8 cellular contexts compared by ENCODE assay signal in genomic region chr15:90897131-90897655, GRCh38. TPM values are rescaled to one million over a fixed set of nuclear protein-coding genes. Genes with fewer than 3 reads are reported as not detected.
DNase-seq lines count a peak whose midpoint lies in the region; ATAC-seq and TF ChIP-seq lines count a peak whose summit lies in the region.
"Not testable (repeated sequence)": the region's sequence is repeated elsewhere in the genome, so short reads cannot be mapped to it uniquely, and the experiment has no call there.

No MANE protein-coding gene starts in this region.

- TF ChIP-seq CTCF in GM10248 (IDR thresholded peaks at IDR 0.05; ENCODE audit: control extremely low read depth, extremely low read depth, low read depth, missing control alignments); HL-60 (IDR thresholded peaks at IDR 0.05; ENCODE audit: insufficient read depth, low read length); OCI-LY1 (IDR thresholded peaks at IDR 0.05; ENCODE audit: low read length): not testable (repeated sequence)

- not testable (repeated sequence) for H3K79me2 ChIP-seq in OCI-LY1 (ENCODE audit: insufficient read depth, low read length)

- H3K4me1 ChIP-seq in OCI-LY1 (ENCODE audit: insufficient read depth, low read length, severe bottlenecking), result peaks cover 27% of the 10 kb centered on the region

- H3K9ac ChIP-seq in OCI-LY1 (ENCODE audit: low read length), result not testable (repeated sequence)

- not testable (repeated sequence) for H3K36me3 ChIP-seq in OCI-LY1 (ENCODE audit: insufficient read depth, low read length)

- POLR2A ChIA-PET in GM10248 (lab: Yijun Ruan, JAX), result interaction anchor here (1.0 kb wide), 1 partner anchor 34 kb away, joined by 7 read pairs; no protein-coding TSS in a partner anchor

- CTCF ChIA-PET in GM10248 (lab: Yijun Ruan, JAX), result interaction anchor here (1.1 to 10.8 kb wide), 6 partner anchors 12 to 577 kb away, joined by 3 to 211 read pairs (median 4); partner anchors contain the start of genes FES, HDDC3 and UNC45A

- H2AFZ ChIP-seq in OCI-LY1 (ENCODE audit: low read length), result not testable (repeated sequence)

- not testable (repeated sequence) for H3K27me3 Mint-ChIP-seq in activated T-helper 17 cell treated with anti-CD3 and anti-CD28 coated beads, Interleukin-2, amount 50 U/mL, for 72 hours; stimulated activated naive B cell treated with anti-CD40 and anti-IgM and Interleukin-4, amounts not matched to agents 10 μg/mL and 1 μg/mL and 100 μg/mL, for 72 hours

- not testable (repeated sequence) for H3K4me3 Mint-ChIP-seq in activated T-helper 17 cell treated with anti-CD3 and anti-CD28 coated beads, Interleukin-2, amount 50 U/mL, for 72 hours
- H3K4me3 Mint-ChIP-seq in stimulated activated naive B cell treated with anti-CD40 and anti-IgM and Interleukin-4, amounts not matched to agents 10 μg/mL and 1 μg/mL and 100 μg/mL, for 72 hours, result peak overlapping the region; percentile 37 to 50

- not testable (repeated sequence) for H3K9me3 Mint-ChIP-seq in activated T-helper 17 cell treated with anti-CD3 and anti-CD28 coated beads, Interleukin-2, amount 50 U/mL, for 72 hours; stimulated activated naive B cell treated with anti-CD40 and anti-IgM and Interleukin-4, amounts not matched to agents 10 μg/mL and 1 μg/mL and 100 μg/mL, for 72 hours

- ATAC-seq in GM18861 (IDR thresholded peaks at IDR 0.05; ENCODE audit: unreplicated experiment) (peak; percentile 59), GM21390 (IDR thresholded peaks at IDR 0.05; ENCODE audit: unreplicated experiment) (peak; percentile 58), HG02884 (IDR thresholded peaks at IDR 0.05; ENCODE audit: unreplicated experiment) (peak; percentile 71)
- not testable (repeated sequence) for ATAC-seq in activated T-helper 17 cell treated with anti-CD3 and anti-CD28 coated beads, Interleukin-2, amount 50 U/mL, for 72 hours (replicated peaks)
- peak; percentile 92 to 93 for ATAC-seq in stimulated activated naive B cell treated with anti-CD40 and anti-IgM and Interleukin-4, amounts not matched to agents 10 μg/mL and 1 μg/mL and 100 μg/mL, for 72 hours (replicated peaks)

- H3K36me3 Mint-ChIP-seq in activated T-helper 17 cell treated with anti-CD3 and anti-CD28 coated beads, Interleukin-2, amount 50 U/mL, for 72 hours (ENCODE audit: low read depth), result peaks cover 51% of the 10 kb centered on the region
- H3K36me3 Mint-ChIP-seq in stimulated activated naive B cell treated with anti-CD40 and anti-IgM and Interleukin-4, amounts not matched to agents 10 μg/mL and 1 μg/mL and 100 μg/mL, for 72 hours, result peaks cover 7 to 17% of the 10 kb centered on the region in 2 donors

- H3K9me3 ChIP-seq in OCI-LY1 (ENCODE audit: low read length), result not testable (repeated sequence)

- H3F3A ChIP-seq in OCI-LY1 (ENCODE audit: insufficient read depth, low read length), result not testable (repeated sequence)

- DNase-seq in GM10248 (ENCODE audit: extremely low spot score), result peak; percentile 74
- DNase-seq in HL-60 (ENCODE audit: low read depth in 1 of 2, low spot score in 1 of 2), result peak; percentile 45 to 63
- DNase-seq in stimulated activated naive B cell treated with anti-CD40 and anti-IgM and Interleukin-4, amounts not matched to agents 10 μg/mL and 1 μg/mL and 100 μg/mL, for 72 hours, result peak; percentile 43

- H3K4me1 Mint-ChIP-seq in activated T-helper 17 cell treated with anti-CD3 and anti-CD28 coated beads, Interleukin-2, amount 50 U/mL, for 72 hours, result not testable (repeated sequence)
- peaks cover 39 to 48% of the 10 kb centered on the region in 2 donors for H3K4me1 Mint-ChIP-seq in stimulated activated naive B cell treated with anti-CD40 and anti-IgM and Interleukin-4, amounts not matched to agents 10 μg/mL and 1 μg/mL and 100 μg/mL, for 72 hours

- H3K27ac ChIP-seq in HL-60 (replicated peaks) (peak overlapping the region; percentile 38), OCI-LY1 (ENCODE audit: low read depth, low read length, poor library complexity, severe bottlenecking) (peak overlapping the region; percentile 4)

- not testable (repeated sequence) for H3K27me3 ChIP-seq in HL-60 (ENCODE audit: insufficient read depth, poor library complexity, severe bottlenecking); OCI-LY1 (ENCODE audit: insufficient read depth, low read length)

- H3K4me2 ChIP-seq in OCI-LY1 (ENCODE audit: low read length), result not testable (repeated sequence)

- not testable (repeated sequence) for H3K4me3 ChIP-seq in HL-60 (replicated peaks; ENCODE audit: insufficient read depth, low read length); OCI-LY1 (ENCODE audit: low read depth, low read length, poor library complexity, severe bottlenecking)

- not testable (repeated sequence) for H3K9me2 ChIP-seq in OCI-LY1 (ENCODE audit: low read depth, low read length)

- H4K20me1 ChIP-seq in OCI-LY1 (ENCODE audit: insufficient read depth, low read length), result not testable (repeated sequence)

- H3K27ac Mint-ChIP-seq in activated T-helper 17 cell treated with anti-CD3 and anti-CD28 coated beads, Interleukin-2, amount 50 U/mL, for 72 hours, result peak overlapping the region; percentile 5
- peak overlapping the region; percentile 89 for H3K27ac Mint-ChIP-seq in stimulated activated naive B cell treated with anti-CD40 and anti-IgM and Interleukin-4, amounts not matched to agents 10 μg/mL and 1 μg/mL and 100 μg/mL, for 72 hours

RNA-seq across cellular contexts. Expression of gene MAN2A2, which starts 5.9 kb away (rescaled TPM):
- 100 to 1,000 TPM; 121 to 127 TPM for total RNA-seq in activated T-helper 17 cell treated with anti-CD3 and anti-CD28 coated beads, Interleukin-2, amount 50 U/mL, for 72 hours

RNA-seq across cellular contexts. Expression of gene FES, which starts 12.9 kb away (rescaled TPM):
- 100 to 1,000 TPM in 1 of 2 donors, 10 to 100 TPM in 1; 98.5 to 122 TPM for total RNA-seq in activated T-helper 17 cell treated with anti-CD3 and anti-CD28 coated beads, Interleukin-2, amount 50 U/mL, for 72 hours

RNA-seq across cellular contexts. Expression of gene FURIN, which starts 28.8 kb away (rescaled TPM):
- 100 to 1,000 TPM; 605 to 771 TPM for total RNA-seq in activated T-helper 17 cell treated with anti-CD3 and anti-CD28 coated beads, Interleukin-2, amount 50 U/mL, for 72 hours

RNA-seq across cellular contexts. Expression of gene HDDC3, which starts 35.2 kb away (rescaled TPM):
- total RNA-seq in activated T-helper 17 cell treated with anti-CD3 and anti-CD28 coated beads, Interleukin-2, amount 50 U/mL, for 72 hours, result 10 to 100 TPM; 15.9 to 19.0 TPM

RNA-seq across cellular contexts. Expression of gene UNC45A, which starts 37.9 kb away (rescaled TPM):
- total RNA-seq in activated T-helper 17 cell treated with anti-CD3 and anti-CD28 coated beads, Interleukin-2, amount 50 U/mL, for 72 hours, result 100 to 1,000 TPM; 101 to 103 TPM
